In the genomic region with DNA sequence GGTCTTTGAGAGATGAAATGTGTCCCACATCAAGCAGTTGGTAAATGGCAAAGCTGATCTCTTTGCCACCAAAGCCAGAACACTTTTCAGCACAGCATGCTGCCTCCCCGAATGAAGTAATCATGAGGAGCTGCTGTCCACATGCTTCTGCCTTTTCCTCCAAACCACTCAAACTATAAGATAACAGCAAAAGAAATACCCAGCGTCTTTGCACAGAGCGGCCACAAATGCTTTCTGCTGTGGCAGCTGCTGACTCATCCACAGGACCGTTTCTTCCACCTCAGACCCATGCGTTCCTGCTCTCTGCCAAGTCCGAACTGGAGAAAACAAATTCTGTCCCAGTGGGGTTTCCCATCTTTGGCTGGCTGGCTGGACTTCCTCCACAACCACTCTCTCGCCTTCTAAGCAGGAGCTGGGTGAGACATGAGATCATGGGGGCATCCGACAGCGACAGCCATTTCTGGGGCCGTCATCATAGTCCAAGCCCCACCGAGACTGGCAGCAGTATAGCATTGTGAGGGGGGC, we compare ENCODE assay signal across 1 cellular context.
TF ChIP-seq lines count a peak whose summit lies in the region.

No MANE protein-coding gene starts in this region.

TF ChIP-seq in K562, 482 proteins besides CTCF, POLR2A, EP300 and RAD21:
- TF ChIP-seq ZNF316 (IDR thresholded peaks at IDR 0.05) (0 out of 2 replicates have a peak, but pooled peaks have one; percentile 23), NFE2 (IDR thresholded peaks at IDR 0.05; ENCODE audit: low read depth) (peak; percentile 50), HMG20B (CRISPR knock-in tag; IDR thresholded peaks at IDR 0.05) (no peak), SPI1 (IDR thresholded peaks at IDR 0.05; ENCODE audit: borderline replicate concordance, low read depth, low read length) (no peak), PTTG1 (tag; IDR thresholded peaks at IDR 0.05; ENCODE audit: low read depth) (no peak), C11orf30 (IDR thresholded peaks at IDR 0.05; ENCODE audit: low read depth) (peak; percentile 67), NRF1 (conservative IDR thresholded peaks at IDR 0.05 in 1 of 2, IDR thresholded peaks at IDR 0.05 in 1 of 2) (0 out of 4 replicates have a peak, but pooled peaks of 1 of the 2 experiments have one; percentile 6), ZFP36 (IDR thresholded peaks at IDR 0.05; ENCODE audit: low read depth, low read length, partially characterized antibody) (no peak), JUND (IDR thresholded peaks at IDR 0.05; ENCODE audit: borderline replicate concordance, low read depth, low read length) (0 out of 2 replicates have a peak, but pooled peaks have one; percentile 25), JUND (tag; IDR thresholded peaks at IDR 0.05; ENCODE audit: borderline replicate concordance, low read depth, low read length) (peak; percentile 33; the same call in 1 of the 3 replicates), MAFG (tag; conservative IDR thresholded peaks at IDR 0.05) (peak; percentile 46)
- TF ChIP-seq, protein P1, sequence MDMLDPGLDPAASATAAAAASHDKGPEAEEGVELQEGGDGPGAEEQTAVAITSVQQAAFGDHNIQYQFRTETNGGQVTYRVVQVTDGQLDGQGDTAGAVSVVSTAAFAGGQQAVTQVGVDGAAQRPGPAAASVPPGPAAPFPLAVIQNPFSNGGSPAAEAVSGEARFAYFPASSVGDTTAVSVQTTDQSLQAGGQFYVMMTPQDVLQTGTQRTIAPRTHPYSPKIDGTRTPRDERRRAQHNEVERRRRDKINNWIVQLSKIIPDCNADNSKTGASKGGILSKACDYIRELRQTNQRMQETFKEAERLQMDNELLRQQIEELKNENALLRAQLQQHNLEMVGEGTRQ (CRISPR knock-in tag; IDR thresholded peaks at IDR 0.05): no peak
- TF ChIP-seq, protein P2, sequence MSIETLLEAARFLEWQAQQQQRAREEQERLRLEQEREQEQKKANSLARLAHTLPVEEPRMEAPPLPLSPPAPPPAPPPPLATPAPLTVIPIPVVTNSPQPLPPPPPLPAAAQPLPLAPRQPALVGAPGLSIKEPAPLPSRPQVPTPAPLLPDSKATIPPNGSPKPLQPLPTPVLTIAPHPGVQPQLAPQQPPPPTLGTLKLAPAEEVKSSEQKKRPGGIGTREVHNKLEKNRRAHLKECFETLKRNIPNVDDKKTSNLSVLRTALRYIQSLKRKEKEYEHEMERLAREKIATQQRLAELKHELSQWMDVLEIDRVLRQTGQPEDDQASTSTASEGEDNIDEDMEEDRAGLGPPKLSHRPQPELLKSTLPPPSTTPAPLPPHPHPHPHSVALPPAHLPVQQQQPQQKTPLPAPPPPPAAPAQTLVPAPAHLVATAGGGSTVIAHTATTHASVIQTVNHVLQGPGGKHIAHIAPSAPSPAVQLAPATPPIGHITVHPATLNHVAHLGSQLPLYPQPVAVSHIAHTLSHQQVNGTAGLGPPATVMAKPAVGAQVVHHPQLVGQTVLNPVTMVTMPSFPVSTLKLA (conservative IDR thresholded peaks at IDR 0.05): 0 out of 4 replicates have a peak, but pooled peaks of 1 of the 2 experiments have one; percentile 27
